Comparison of ENCODE assay signal across 15 cellular contexts in the genomic region with DNA sequence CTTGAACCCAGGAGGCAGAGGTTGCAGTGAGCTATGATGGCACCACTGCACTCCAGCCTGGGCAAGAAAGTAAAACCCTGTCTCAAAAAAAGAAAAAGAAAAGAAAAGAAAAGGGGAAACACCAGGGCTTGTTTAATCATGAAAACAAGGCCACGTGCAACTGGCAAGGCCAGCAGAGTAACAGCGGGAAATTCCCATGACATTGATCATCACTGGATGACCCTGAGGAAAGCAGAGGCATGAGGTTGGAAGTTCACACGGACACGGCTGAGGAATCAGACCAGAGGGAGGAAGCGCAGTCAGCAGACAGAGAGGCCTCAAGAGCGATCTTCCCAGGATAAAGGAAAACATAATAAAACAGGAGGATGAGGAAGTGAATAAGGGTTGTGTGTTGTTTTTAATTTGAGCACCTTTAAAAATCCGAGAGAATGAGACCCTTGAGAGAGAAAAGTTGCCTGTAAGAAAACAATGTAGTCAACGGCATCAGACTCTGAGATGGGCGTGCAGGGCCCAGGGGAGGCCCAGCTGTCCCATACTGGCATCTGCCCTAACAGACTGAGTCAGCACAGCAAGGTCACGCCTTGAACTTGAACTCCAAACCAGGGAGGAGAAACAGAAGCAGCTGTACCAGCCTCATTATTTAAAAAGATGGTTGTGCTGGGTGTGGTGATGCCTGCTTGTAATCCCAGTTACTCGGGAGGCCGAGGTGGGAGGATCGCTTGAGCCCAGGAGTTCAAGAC. TPM values are rescaled to one million over a fixed set of nuclear protein-coding genes. Genes with fewer than 3 reads are reported as not detected.
A peak's percentile ranks its signal among the peaks of the same experiment; 100 is the strongest.
DNase-seq lines count a peak whose midpoint lies in the region; ATAC-seq, FAIRE-seq and TF ChIP-seq lines count a peak whose summit lies in the region.
"Not testable (repeated sequence)": the region's sequence is repeated elsewhere in the genome, so short reads cannot be mapped to it uniquely, and the experiment has no call there.
"Had no signal": no experiment of that assay in that cellular context is flagged by ENCODE, and none has a peak within 500 bp of the region (broad histone marks: within the 10 kb centered on the region; RNA-seq: fewer than 3 reads in every experiment).

No MANE protein-coding gene starts in this region.

- intact Hi-C loops in heart right ventricle (cut with DNase I); sciatic nerve (cut with DNase I): not testable (repeated sequence)

- H3K4me3 ChIP-seq in GM23248; fibroblast of lung (replicated peaks in 1 of 4; ENCODE audit: control extremely low read depth in 1 of 4, insufficient read depth in 1 of 4, low read depth in 3 of 4, low read length in 4 of 4); heart right ventricle: not testable (repeated sequence)

- H3K9ac ChIP-seq in GM23248; fibroblast of lung (ENCODE audit: insufficient read depth, low read length): not testable (repeated sequence)

- H4K20me1 ChIP-seq in GM23248 (ENCODE audit: insufficient read depth); fibroblast of lung (ENCODE audit: control insufficient read depth, extremely low read depth, insufficient read depth, low read length): not testable (repeated sequence)

- H3K27ac ChIP-seq in GM23248, result peak overlapping the region; percentile 66
- H3K27ac ChIP-seq in fibroblast of lung (ENCODE audit: insufficient read depth, low read length); heart right ventricle: not testable (repeated sequence)

- H3K27me3 ChIP-seq in GM23248 (replicated peaks; ENCODE audit: insufficient read depth); fibroblast of lung (ENCODE audit: control insufficient read depth, insufficient read depth, low read length); heart right ventricle: not testable (repeated sequence)

- not testable (repeated sequence) for H2AFZ ChIP-seq in GM23248; fibroblast of lung (ENCODE audit: low read length)

- not testable (repeated sequence) for H3K36me3 Mint-ChIP-seq in memory B cell

- DNase-seq in GM23248 (peak; percentile 48), RCC 7860 (ENCODE audit: low spot score) (peak; percentile 84), brain pericyte (ENCODE audit: low read depth, low spot score) (peak; percentile 10), fibroblast of lung (ENCODE audit: low read depth in 2 of 2) (peak; percentile 0 to 43)
- DNase-seq in heart right ventricle; memory B cell (ENCODE audit: low spot score in 2 of 2); sciatic nerve (ENCODE audit: low spot score): not testable (repeated sequence)

- not testable (repeated sequence) for H3K27me3 Mint-ChIP-seq in memory B cell

- H3K9me3 ChIP-seq in GM23248 (ENCODE audit: low read depth); fibroblast of lung (ENCODE audit: control insufficient read depth, insufficient read depth, low read depth, low read length); heart right ventricle: not testable (repeated sequence)

- H3K4me2 ChIP-seq in GM23248 (ENCODE audit: unreplicated experiment); fibroblast of lung (ENCODE audit: extremely low read depth, insufficient read depth, low read length): not testable (repeated sequence)

- H3K4me1 Mint-ChIP-seq in memory B cell, result not testable (repeated sequence)

- H3K9me3 Mint-ChIP-seq in memory B cell, result not testable (repeated sequence)

- WGBS in GM23248 (ENCODE audit: low coverage in 1 of 2, low lambda C conversion rate in 2 of 2, missing lambda C conversion rate in 2 of 2), 2 experiments, result 37 to 43% methylated on average over 3 of the region's 13 CpGs
- WGBS in heart right ventricle, 2 donors, result 69 to 82% methylated on average over 4 to 7 of the region's 13 CpGs

- H3K4me1 ChIP-seq in GM23248 (ENCODE audit: insufficient read depth); fibroblast of lung (ENCODE audit: control insufficient read depth, extremely low read depth, insufficient read depth, low read length); heart right ventricle: not testable (repeated sequence)

- not testable (repeated sequence) for H3F3A ChIP-seq in GM23248 (ENCODE audit: insufficient read depth)

- not testable (repeated sequence) for TF ChIP-seq CTCF in fibroblast of lung (conservative IDR thresholded peaks at IDR 0.05 in 1 of 2, IDR thresholded peaks at IDR 0.05 in 1 of 2; ENCODE audit: low read depth in 1 of 2, low read length in 2 of 2); heart right ventricle (IDR thresholded peaks at IDR 0.05)

- peak; percentile 46 to 75 (median 56) for ATAC-seq in heart right ventricle
- peak; percentile 58 for ATAC-seq in memory B cell (ENCODE audit: low read depth)
- ATAC-seq in sciatic nerve, result peak; percentile 94

- FAIRE-seq in RCC 7860 (lab: Jason Lieb, UNC), result peak; percentile 98

- peak overlapping the region; percentile 70 for H3K27ac Mint-ChIP-seq in memory B cell

- in situ Hi-C loops in GM23248 (cut with MboI), result not testable (repeated sequence)

- not testable (repeated sequence) for H3K36me3 ChIP-seq in GM23248 (ENCODE audit: low read depth); fibroblast of lung (ENCODE audit: control insufficient read depth, insufficient read depth, low read length); heart right ventricle

- not testable (repeated sequence) for H3K9me2 ChIP-seq in GM23248 (ENCODE audit: insufficient read depth)

- not testable (repeated sequence) for H3K4me3 Mint-ChIP-seq in memory B cell

- H3K79me2 ChIP-seq in GM23248 (ENCODE audit: insufficient read depth); fibroblast of lung (ENCODE audit: control insufficient read depth, insufficient read depth, low read length): not testable (repeated sequence)

RNA-seq across cellular contexts. Expression of a gene that starts 33.5 kb away (rescaled TPM):
- 82.1 and 97.0 TPM in 2 replicates for total RNA-seq in GM23248 (2014; rRNA removed; shearing (Covaris generic))
- 115 and 116 TPM in 2 replicates for polyA plus RNA-seq in GM23248 (2016; fragmentation: Nextera tagmentation; extraction: Ambion mirVana)
- 35.7 and 41.8 TPM in 2 replicates for total RNA-seq in fibroblast of lung
- 45.8 and 65.1 TPM in 2 replicates for polyA plus RNA-seq in fibroblast of lung
- polyA plus RNA-seq in fibroblast of lung (2012), result 28.1 and 41.1 TPM in 2 replicates
- polyA minus RNA-seq in fibroblast of lung (ENCODE audit: low replicate concordance), result 5.3 and 6.7 TPM in 2 replicates
- total RNA-seq in heart right ventricle, result 10 to 100 TPM; 36.7 to 73.4 (median 54.1) TPM
- 10 to 100 TPM; 38.3 to 47.1 TPM for polyA plus RNA-seq in heart right ventricle
- total RNA-seq in sciatic nerve, result 74.7 TPM

RNA-seq across cellular contexts. Expression of a gene that starts 38.4 kb away (rescaled TPM):
- total RNA-seq in GM23248 (2014; rRNA removed; shearing (Covaris generic)), result not detected in 2 replicates
- polyA plus RNA-seq in GM23248 (2016; fragmentation: Nextera tagmentation; extraction: Ambion mirVana), result not detected in 2 replicates
- total RNA-seq in fibroblast of lung, result under 0.01 and 0.66 TPM in 2 replicates
- polyA plus RNA-seq in fibroblast of lung, result not detected in 2 replicates
- polyA plus RNA-seq in fibroblast of lung (2012), result not detected in 2 replicates
- polyA minus RNA-seq in fibroblast of lung (ENCODE audit: low replicate concordance), result 1.8 TPM in 1 of 2 replicates, not detected in the other
- total RNA-seq in heart right ventricle, result under 1 TPM in 2 of 10 donors, not detected in 8; 0.06 to 0.35 TPM
- not detected for polyA plus RNA-seq in heart right ventricle
- 0.27 TPM for total RNA-seq in sciatic nerve
- total RNA-seq: CD8-positive, alpha-beta memory T cell; hepatocyte; PC-3 had no signal
- polyA plus RNA-seq: CD8-positive, alpha-beta memory T cell; hepatocyte; immature natural killer cell; naive thymus-derived CD8-positive, alpha-beta T cell had no signal

RNA-seq across cellular contexts. Expression of a gene that starts 51.5 kb away (rescaled TPM):
- total RNA-seq in GM23248 (2014; rRNA removed; shearing (Covaris generic)), result not detected in 2 replicates
- polyA plus RNA-seq in GM23248 (2016; fragmentation: Nextera tagmentation; extraction: Ambion mirVana), result not detected in 2 replicates
- total RNA-seq in fibroblast of lung, result not detected in 2 replicates
- polyA plus RNA-seq in fibroblast of lung, result not detected in 2 replicates
- not detected in 2 replicates for polyA plus RNA-seq in fibroblast of lung (2012)
- not detected in 2 replicates for polyA minus RNA-seq in fibroblast of lung (ENCODE audit: low replicate concordance)
- not detected for total RNA-seq in heart right ventricle
- polyA plus RNA-seq in heart right ventricle, result not detected
- not detected for total RNA-seq in sciatic nerve
- total RNA-seq: activated CD8-positive, alpha-beta T cell treated with anti-CD3 and anti-CD28 coated beads, Interleukin-2, amount 10 ng/mL, durations not matched to agents 7 days and 5 days; hepatocyte; PC-3; SJCRH30; skeletal muscle tissue had no signal
